14 cellular contexts compared by ENCODE assay signal in the genomic region with DNA sequence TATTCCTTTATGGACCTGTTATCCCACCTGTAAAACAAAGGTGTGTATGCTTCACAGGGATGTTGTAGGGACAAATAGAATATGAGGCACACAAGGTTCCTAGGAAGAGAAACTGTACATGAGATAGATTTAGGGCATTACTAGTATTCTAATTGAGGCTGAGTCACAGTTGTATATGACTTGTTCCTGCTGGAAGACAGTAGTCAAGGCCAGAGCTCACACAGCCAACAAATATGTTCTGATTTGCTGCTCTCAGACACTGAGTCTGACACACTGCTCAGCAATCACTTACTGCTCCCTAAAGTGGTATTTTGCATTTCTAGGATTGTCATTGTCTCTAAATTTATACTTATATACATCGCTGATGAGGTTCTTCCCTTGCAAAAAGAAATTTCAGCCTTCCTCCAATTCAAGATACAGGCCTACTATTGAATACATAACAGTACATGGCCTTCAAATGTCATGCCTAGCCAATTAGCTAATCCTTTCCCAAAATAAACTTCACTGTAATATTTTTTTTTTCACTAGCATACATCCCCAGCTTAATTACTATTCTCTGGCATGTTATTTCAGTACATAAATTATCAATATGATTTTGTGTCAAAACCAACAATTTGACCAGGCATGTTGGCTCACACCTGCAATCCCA.
DNase-seq lines count a peak whose midpoint lies in the region; ATAC-seq lines count a peak whose summit lies in the region.
"Had no signal": no experiment of that assay in that cellular context is flagged by ENCODE, and none has a peak within 500 bp of the region (broad histone marks: within the 10 kb centered on the region; RNA-seq: fewer than 3 reads in every experiment).

No MANE protein-coding gene starts in this region.

- no peaks in the 10 kb centered on the region for H3K9me3 Mint-ChIP-seq in stimulated activated naive CD8-positive, alpha-beta T cell treated with anti-CD3 and anti-CD28 coated beads, Interleukin-15, amount 100 ng/mL, for 72 hours
- H3K9me3 Mint-ChIP-seq: naive B cell had no signal

- no peak overlapping the region for H4K8ac ChIP-seq in mesenchymal stem cell (ENCODE audit: low read length)

- H4K91ac ChIP-seq in mesenchymal stem cell (ENCODE audit: low read length), result no peak overlapping the region

- H2BK120ac ChIP-seq in mesenchymal stem cell (ENCODE audit: low read depth, low read length), result no peak overlapping the region

- H3K27ac ChIP-seq in epithelial cell of prostate (peak overlapping the region; percentile 1), mesenchymal stem cell (ENCODE audit: low read length, poor library complexity, severe bottlenecking) (no peak overlapping the region)
- H3K27ac ChIP-seq: BLaER1 treated with 17β-estradiol and CSF1 and Interleukin-3, amounts not matched to agents 10 nM and 100 nM; SJSA1 had no signal

- H3K4me1 Mint-ChIP-seq in stimulated activated naive CD8-positive, alpha-beta T cell treated with anti-CD3 and anti-CD28 coated beads, Interleukin-15, amount 100 ng/mL, for 72 hours, result peaks cover 21% of the 10 kb centered on the region
- H3K4me1 Mint-ChIP-seq: naive B cell had no signal

- no peak overlapping the region for H2BK15ac ChIP-seq in mesenchymal stem cell (ENCODE audit: low read depth, poor library complexity, severe bottlenecking)

- no peak overlapping the region for H3K4ac ChIP-seq in mesenchymal stem cell (ENCODE audit: low read depth in 1 of 2, low read length in 2 of 2)

- H3K27me3 ChIP-seq in mesenchymal stem cell (ENCODE audit: control insufficient read depth in 1 of 2, insufficient read depth in 1 of 2, low read length in 2 of 2), result no peaks in the 10 kb centered on the region
- H3K27me3 ChIP-seq: BLaER1 treated with 17β-estradiol and CSF1 and Interleukin-3, amounts not matched to agents 10 nM and 100 nM; SJSA1 had no signal

- peaks cover 3% of the 10 kb centered on the region for H3K4me1 ChIP-seq in mesenchymal stem cell (ENCODE audit: control insufficient read depth, insufficient read depth, low read depth, low read length)
- H3K4me1 ChIP-seq: BLaER1 treated with 17β-estradiol and CSF1 and Interleukin-3, amounts not matched to agents 10 nM and 100 nM had no signal

- peaks cover 4 to 8% of the 10 kb centered on the region in 2 experiments for H3K36me3 ChIP-seq in mesenchymal stem cell (ENCODE audit: control insufficient read depth in 1 of 2, insufficient read depth in 2 of 2, low read depth in 1 of 2, low read length in 2 of 2)
- H3K36me3 ChIP-seq: BLaER1 treated with 17β-estradiol and CSF1 and Interleukin-3, amounts not matched to agents 10 nM and 100 nM; SJSA1 had no signal

- no peak overlapping the region for H3K4me3 ChIP-seq in mesenchymal stem cell (ENCODE audit: insufficient read depth in 1 of 2, low read depth in 1 of 2, low read length in 2 of 2)
- H3K4me3 ChIP-seq: BLaER1 treated with 17β-estradiol and CSF1 and Interleukin-3, amounts not matched to agents 10 nM and 100 nM; SJSA1 had no signal

- peaks cover 19% of the 10 kb centered on the region for H3K79me1 ChIP-seq in mesenchymal stem cell (replicated peaks; ENCODE audit: low read length, poor library complexity, severe bottlenecking)

- no peak for DNase-seq in stimulated activated naive CD8-positive, alpha-beta T cell treated with anti-CD3 and anti-CD28 coated beads, Interleukin-15, amount 100 ng/mL, for 72 hours
- no peak for DNase-seq in stimulated activated naive CD8-positive, alpha-beta T cell treated with anti-CD3 and anti-CD28 coated beads, Interleukin-15, Interleukin-2, amounts not matched to agents 100 U/mL and 50 U/mL, for 24 hours
- DNase-seq in epithelial cell of prostate (ENCODE audit: low read depth, low spot score), result peak; percentile 41
- DNase-seq in mesenchymal stem cell, result peak; percentile 74
- DNase-seq in NCI-H1436 (lab: John Stamatoyannopoulos, UW), result no peak
- no peak for DNase-seq in NCI-H1417 (lab: John Stamatoyannopoulos, UW)
- DNase-seq: activated CD4-positive, alpha-beta T cell treated with anti-CD3 and anti-CD28 coated beads, Interleukin-2, amount 50 U/mL, for 4 hours; naive B cell; NCI-H2081 treated with DMSO at 0.1 percent for 48 hours had no signal

- no peaks in the 10 kb centered on the region for H3K9me3 ChIP-seq in mesenchymal stem cell (ENCODE audit: control insufficient read depth, low read length)
- H3K9me3 ChIP-seq: BLaER1 treated with 17β-estradiol and CSF1 and Interleukin-3, amounts not matched to agents 10 nM and 100 nM; SJSA1 had no signal

- no peaks in the 10 kb centered on the region for H3K27me3 Mint-ChIP-seq in stimulated activated naive CD8-positive, alpha-beta T cell treated with anti-CD3 and anti-CD28 coated beads, Interleukin-15, amount 100 ng/mL, for 72 hours
- H3K27me3 Mint-ChIP-seq: activated naive CD8-positive, alpha-beta T cell; naive B cell had no signal

- H3K14ac ChIP-seq in mesenchymal stem cell (ENCODE audit: low read length in 2 of 2), result no peak overlapping the region

- no peak overlapping the region for H3K23ac ChIP-seq in mesenchymal stem cell (ENCODE audit: low read length in 2 of 2)

- H2AK5ac ChIP-seq in mesenchymal stem cell (ENCODE audit: low read length, severe bottlenecking), result no peak overlapping the region

- H2BK12ac ChIP-seq in mesenchymal stem cell (ENCODE audit: low read length in 2 of 2), result no peak overlapping the region

- no peak overlapping the region for H3K18ac ChIP-seq in mesenchymal stem cell (ENCODE audit: low read depth in 1 of 2, low read length in 2 of 2)

- no peak overlapping the region for H3K4me3 Mint-ChIP-seq in stimulated activated naive CD8-positive, alpha-beta T cell treated with anti-CD3 and anti-CD28 coated beads, Interleukin-15, amount 100 ng/mL, for 72 hours
- H3K4me3 Mint-ChIP-seq: activated naive CD8-positive, alpha-beta T cell; naive B cell had no signal

- no peak overlapping the region for H3K27ac Mint-ChIP-seq in stimulated activated naive CD8-positive, alpha-beta T cell treated with anti-CD3 and anti-CD28 coated beads, Interleukin-15, amount 100 ng/mL, for 72 hours
- H3K27ac Mint-ChIP-seq: activated naive CD8-positive, alpha-beta T cell had no signal

- H3K4me2 ChIP-seq in mesenchymal stem cell (ENCODE audit: low read length, poor library complexity, severe bottlenecking), result no peak overlapping the region
- H3K4me2 ChIP-seq: BLaER1 treated with 17β-estradiol and CSF1 and Interleukin-3, amounts not matched to agents 10 nM and 100 nM had no signal

- H2BK5ac ChIP-seq in mesenchymal stem cell (ENCODE audit: low read depth, low read length, poor library complexity, severe bottlenecking), result no peak overlapping the region

- ATAC-seq in stimulated activated naive CD8-positive, alpha-beta T cell treated with anti-CD3 and anti-CD28 coated beads, Interleukin-15, amount 100 ng/mL, for 72 hours, result peak; percentile 48
- no peak for ATAC-seq in stimulated activated naive CD8-positive, alpha-beta T cell treated with anti-CD3 and anti-CD28 coated beads, Interleukin-15, Interleukin-2, amounts not matched to agents 100 U/mL and 50 U/mL, for 24 hours
- no peak for ATAC-seq in HG03135 (IDR thresholded peaks at IDR 0.05; ENCODE audit: unreplicated experiment)
- ATAC-seq in HG03045 (IDR thresholded peaks at IDR 0.05; ENCODE audit: unreplicated experiment), result no peak

- H3K9ac ChIP-seq in mesenchymal stem cell (ENCODE audit: low read length), result peak overlapping the region; percentile 67
- H3K9ac ChIP-seq: BLaER1 treated with 17β-estradiol and CSF1 and Interleukin-3, amounts not matched to agents 10 nM and 100 nM had no signal

- WGBS in mesenchymal stem cell, result 77% methylated on average over 1 of the region's 1 CpG

- no peak overlapping the region for H2AFZ ChIP-seq in mesenchymal stem cell (ENCODE audit: low read depth, low read length)

Comparison
In these comparisons a context has a peak if more than half of its experiments do, and no peak if none do; other contexts are left out.
1. DNase-seq: peak in epithelial cell of prostate (single experiment) and mesenchymal stem cell (single experiment); none in stimulated activated naive CD8-positive, alpha-beta T cell treated with anti-CD3 and anti-CD28 coated beads, Interleukin-15, amount 100 ng/mL, for 72 hours (0 of 2), stimulated activated naive CD8-positive, alpha-beta T cell treated with anti-CD3 and anti-CD28 coated beads, Interleukin-15, Interleukin-2, amounts not matched to agents 100 U/mL and 50 U/mL, for 24 hours (single experiment), NCI-H1436 (single experiment) and NCI-H1417 (0 of 3).